ENCODE assay signal across 8 cellular contexts in genomic region chr11:121654506-121655480, GRCh38.
DNase-seq lines count a peak whose midpoint lies in the region; ATAC-seq and TF ChIP-seq lines count a peak whose summit lies in the region.

No MANE protein-coding gene starts in this region.

- H3K27me3 Mint-ChIP-seq in dendritic cell treated with granulocyte-macrophage colony-stimulating factor and Interleukin-4, amounts not matched to agents 40 ng/mL and 50 ng/mL, for 4 days, result peaks cover 20% of the 10 kb centered on the region
- H3K27me3 Mint-ChIP-seq in natural killer cell (ENCODE audit: low read depth in 2 of 2), result no peaks in the 10 kb centered on the region

- peak overlapping the region; percentile 76 for H3K4me3 Mint-ChIP-seq in dendritic cell treated with granulocyte-macrophage colony-stimulating factor and Interleukin-4, amounts not matched to agents 40 ng/mL and 50 ng/mL, for 4 days
- peak overlapping the region; percentile 77 for H3K4me3 Mint-ChIP-seq in natural killer cell

- peak overlapping the region; percentile 85 for H3K27ac Mint-ChIP-seq in dendritic cell treated with granulocyte-macrophage colony-stimulating factor and Interleukin-4, amounts not matched to agents 40 ng/mL and 50 ng/mL, for 4 days
- peak overlapping the region in 1 of 2 donors; percentile 67 for H3K27ac Mint-ChIP-seq in natural killer cell

- H3K4me1 Mint-ChIP-seq in dendritic cell treated with granulocyte-macrophage colony-stimulating factor and Interleukin-4, amounts not matched to agents 40 ng/mL and 50 ng/mL, for 4 days (ENCODE audit: low read depth), result peaks cover 14% of the 10 kb centered on the region
- peaks cover 31 to 40% of the 10 kb centered on the region in 2 donors for H3K4me1 Mint-ChIP-seq in natural killer cell

- H3K36me3 Mint-ChIP-seq in dendritic cell treated with granulocyte-macrophage colony-stimulating factor and Interleukin-4, amounts not matched to agents 40 ng/mL and 50 ng/mL, for 4 days (ENCODE audit: low read depth), result no peaks in the 10 kb centered on the region
- H3K36me3 Mint-ChIP-seq in natural killer cell, result no peaks in the 10 kb centered on the region

- no peak for TF ChIP-seq CTCF in natural killer cell (IDR thresholded peaks at IDR 0.05)

- H3K9me3 Mint-ChIP-seq in dendritic cell treated with granulocyte-macrophage colony-stimulating factor and Interleukin-4, amounts not matched to agents 40 ng/mL and 50 ng/mL, for 4 days, result no peaks in the 10 kb centered on the region
- no peaks in the 10 kb centered on the region for H3K9me3 Mint-ChIP-seq in natural killer cell

- intact Hi-C loops in dendritic cell treated with granulocyte-macrophage colony-stimulating factor and Interleukin-4, amounts not matched to agents 40 ng/mL and 50 ng/mL, for 4 days (cut with micrococcal nuclease), result loop anchor here (1.0 to 5.0 kb wide), 2 partner anchors 448 to 851 kb away; no protein-coding TSS in a partner anchor
- intact Hi-C loops in natural killer cell (cut with micrococcal nuclease), result no loop called here

- DNase-seq in EH (ENCODE audit: low read depth) (peak; percentile 48), NCI-H460 (ENCODE audit: extremely low read depth, low read depth) (peak; percentile 24), natural killer cell (no peak), ureter (ENCODE audit: low spot score) (no peak)

- ATAC-seq in natural killer cell (no peak), HG03439 (IDR thresholded peaks at IDR 0.05; ENCODE audit: unreplicated experiment) (no peak), GM21447 (IDR thresholded peaks at IDR 0.05; ENCODE audit: unreplicated experiment) (no peak), HG03039 (IDR thresholded peaks at IDR 0.05; ENCODE audit: unreplicated experiment) (no peak)

Comparison
In these comparisons a context has a peak if more than half of its experiments do, and no peak if none do; other contexts are left out.
1. DNase-seq: peak in EH (single experiment) and NCI-H460 (single experiment); none in natural killer cell (single experiment) and ureter (single experiment).